In genomic region chr7:104980969-104981670, GRCh38 we compare ENCODE assay signal across 1 cellular context.
TF ChIP-seq lines count a peak whose summit lies in the region.

No MANE protein-coding gene starts in this region.

TF ChIP-seq in HCT116, 20 proteins besides CTCF, POLR2A, EP300 and RAD21 (continued from another document):
- 0 out of 2 replicates have a peak, but pooled peaks have one; percentile 3 for TF ChIP-seq SRF (IDR thresholded peaks at IDR 0.05; ENCODE audit: low read depth)
- TF ChIP-seq FOSL1 (IDR thresholded peaks at IDR 0.05; ENCODE audit: low read depth), result no peak
- no peak for TF ChIP-seq SIN3A (IDR thresholded peaks at IDR 0.05; ENCODE audit: low read depth)
- no peak for TF ChIP-seq TCF7L2 (IDR thresholded peaks at IDR 0.05; ENCODE audit: borderline replicate concordance, extremely low read depth, insufficient read depth, insufficient read length)
- TF ChIP-seq ELF1 (IDR thresholded peaks at IDR 0.05; ENCODE audit: borderline replicate concordance, low read depth), result no peak
- no peak for TF ChIP-seq EZH2phosphoT487 (IDR thresholded peaks at IDR 0.05; ENCODE audit: borderline replicate concordance)
- TF ChIP-seq REST (IDR thresholded peaks at IDR 0.05; ENCODE audit: low read depth), result no peak
